ENCODE assay signal across 10 cellular contexts in the genomic region with DNA sequence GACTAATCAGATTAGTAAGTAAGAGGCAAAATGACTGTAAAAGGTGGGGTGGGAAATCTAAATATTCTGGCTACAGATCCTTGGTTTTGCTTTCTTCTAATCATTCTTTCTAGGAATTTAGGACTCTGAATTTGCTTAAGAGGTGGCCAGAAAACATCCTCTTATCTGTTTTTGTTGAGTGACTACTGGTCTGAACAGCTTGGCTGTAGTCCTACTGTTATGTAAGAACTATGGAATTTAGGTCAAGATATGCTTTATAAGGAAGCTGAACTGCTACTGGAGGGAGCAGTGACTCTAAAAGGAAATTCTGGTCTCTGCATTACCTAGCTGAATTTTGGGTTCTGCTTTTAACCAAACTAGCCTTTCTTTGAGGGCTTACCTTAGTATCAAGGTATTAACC. TPM values are rescaled to one million over a fixed set of nuclear protein-coding genes. Genes with fewer than 3 reads are reported as not detected.
A peak's percentile ranks its signal among the peaks of the same experiment; 100 is the strongest.
DNase-seq lines count a peak whose midpoint lies in the region; ATAC-seq and TF ChIP-seq lines count a peak whose summit lies in the region.
"Had no signal": no experiment of that assay in that cellular context is flagged by ENCODE, and none has a peak within 500 bp of the region (broad histone marks: within the 10 kb centered on the region; RNA-seq: fewer than 3 reads in every experiment).

No MANE protein-coding gene starts in this region.

- TF ChIP-seq EP300 in upper lobe of left lung (IDR thresholded peaks at IDR 0.05): peak in 1 of 4 donors; percentile 31

- peaks cover 8% of the 10 kb centered on the region for H3K4me1 Mint-ChIP-seq in MCF 10A (ENCODE audit: insufficient read depth, unreplicated experiment)

- H3K9me3 ChIP-seq in breast epithelium: no peaks in the 10 kb centered on the region
- no peaks in the 10 kb centered on the region for H3K9me3 ChIP-seq in lung (ENCODE audit: control insufficient read depth in 2 of 2, insufficient read depth in 1 of 2, low read length in 1 of 2)
- no peaks in the 10 kb centered on the region for H3K9me3 ChIP-seq in upper lobe of left lung
- no peaks in the 10 kb centered on the region for H3K9me3 ChIP-seq in MG63

- no peaks in the 10 kb centered on the region for H3K27me3 Mint-ChIP-seq in MCF 10A (ENCODE audit: insufficient read depth, unreplicated experiment)

- CTCF ChIA-PET in MCF 10A (lab: Yijun Ruan, JAX): no interaction called here

- BruUV-seq in MCF 10A (replicated peaks; lab: Mats Ljungman, UMichigan): no TSS peak

- H3K36me3 ChIP-seq in breast epithelium (peaks cover 5% of the 10 kb centered on the region), lung (ENCODE audit: control insufficient read depth in 2 of 2, insufficient read depth in 2 of 2, low read length in 2 of 2) (peaks cover 15 to 21% of the 10 kb centered on the region in 2 donors), upper lobe of left lung (peaks cover 0 to 46% (median 18%) of the 10 kb centered on the region in 4 donors), MG63 (peaks cover 10% of the 10 kb centered on the region)

- no peaks in the 10 kb centered on the region for H3K9me3 Mint-ChIP-seq in MCF 10A (ENCODE audit: unreplicated experiment)

- POLR2A ChIA-PET in MCF 10A (lab: Yijun Ruan, JAX): no interaction called here

- peak overlapping the region in 1 of 2 donors; percentile 4 for H3K27ac ChIP-seq in breast epithelium
- no peak overlapping the region for H3K27ac ChIP-seq in lung (ENCODE audit: low read depth in 1 of 2, low read length in 1 of 2)
- peak overlapping the region in 1 of 4 donors; percentile 2 for H3K27ac ChIP-seq in upper lobe of left lung

- H3K4me1 ChIP-seq in breast epithelium (no peaks in the 10 kb centered on the region), lung (ENCODE audit: control insufficient read depth in 2 of 2, insufficient read depth in 2 of 2, low read length in 2 of 2) (peaks cover 0 to 22% of the 10 kb centered on the region in 2 donors), upper lobe of left lung (peaks cover 0 to 16% (median 14%) of the 10 kb centered on the region in 4 donors)

- TF ChIP-seq CTCF in MCF 10A (IDR thresholded peaks at IDR 0.05; ENCODE audit: unreplicated experiment) (no peak), breast epithelium (IDR thresholded peaks at IDR 0.05) (no peak), lung (IDR thresholded peaks at IDR 0.05; ENCODE audit: control extremely low read depth, extremely low read depth) (no peak), upper lobe of left lung (IDR thresholded peaks at IDR 0.05) (no peak)

- no peak overlapping the region for H3K4me3 ChIP-seq in breast epithelium
- no peak overlapping the region for H3K4me3 ChIP-seq in lung
- no peak overlapping the region for H3K4me3 ChIP-seq in upper lobe of left lung
- H3K4me3 ChIP-seq in MG63: no peak overlapping the region

- DNase-seq in MCF 10A (ENCODE audit: unreplicated experiment): no peak
- DNase-seq in breast epithelium (ENCODE audit: low spot score in 2 of 2): no peak
- DNase-seq in cerebellum (ENCODE audit: low spot score): peak; percentile 76
- DNase-seq in lung (ENCODE audit: low spot score): no peak
- DNase-seq in upper lobe of left lung: no peak
- DNase-seq in NCI-H1694 treated with DMSO at 0.1 percent for 48 hours (lab: John Stamatoyannopoulos, UW): no peak
- DNase-seq in SKM-1 (lab: John Stamatoyannopoulos, UW; ENCODE audit: unreplicated experiment): no peak
- no peak for DNase-seq in MG63
- DNase-seq: activated CD4-positive, alpha-beta T cell treated with anti-CD3 and anti-CD28 coated beads, Interleukin-2, amount 50 U/mL, for 48 hours; MM.1S had no signal

- intact Hi-C loops in MCF 10A (cut with micrococcal nuclease): no loop called here
- intact Hi-C loops in breast epithelium (cut with DNase I; ENCODE audit: low total_unique reads): no loop called here

- peak overlapping the region; percentile 21 for H3K27ac Mint-ChIP-seq in MCF 10A (ENCODE audit: low read depth, unreplicated experiment)

- H3K27me3 ChIP-seq in breast epithelium: no peaks in the 10 kb centered on the region
- no peaks in the 10 kb centered on the region for H3K27me3 ChIP-seq in lung (ENCODE audit: control insufficient read depth, insufficient read depth)
- no peaks in the 10 kb centered on the region for H3K27me3 ChIP-seq in upper lobe of left lung
- no peaks in the 10 kb centered on the region for H3K27me3 ChIP-seq in MG63

- TF ChIP-seq POLR2A in breast epithelium (IDR thresholded peaks at IDR 0.05) (no peak), upper lobe of left lung (IDR thresholded peaks at IDR 0.05) (no peak)

- H3K36me3 Mint-ChIP-seq in MCF 10A (ENCODE audit: insufficient read depth, unreplicated experiment): peaks cover 39% of the 10 kb centered on the region

- peak; percentile 58 for ATAC-seq in lung (ENCODE audit: insufficient read depth, low FRiP score)
- ATAC-seq in upper lobe of left lung (ENCODE audit: low FRiP score in 2 of 2): peak; percentile 81 to 89

- no peak overlapping the region for H3K4me3 Mint-ChIP-seq in MCF 10A (ENCODE audit: unreplicated experiment)

RNA-seq across cellular contexts. Expression of a gene that starts 33.5 kb away (rescaled TPM):
- total RNA-seq in MCF 10A (2022) (0.44 and 0.71 TPM in 2 replicates), breast epithelium (under 1 TPM; 0.44 to 0.98 (median 0.96) TPM), cerebellum (47.6 TPM), lung (10 to 100 TPM; 10.4 to 24.9 TPM), upper lobe of left lung (10 to 100 TPM in 1 of 6 donors, 1 to 10 TPM in 5; 4.2 to 12.3 (median 6.5) TPM)
- polyA plus RNA-seq in lung: 10 to 100 TPM in 1 of 2 donors, 1 to 10 TPM in 1; 7.7 to 11.2 TPM
- total RNA-seq in MG63 (2014; rRNA removed; shearing (Covaris generic); ENCODE audit: low replicate concordance): 0.96 and 1.8 TPM in 2 replicates
